In the genomic region with DNA sequence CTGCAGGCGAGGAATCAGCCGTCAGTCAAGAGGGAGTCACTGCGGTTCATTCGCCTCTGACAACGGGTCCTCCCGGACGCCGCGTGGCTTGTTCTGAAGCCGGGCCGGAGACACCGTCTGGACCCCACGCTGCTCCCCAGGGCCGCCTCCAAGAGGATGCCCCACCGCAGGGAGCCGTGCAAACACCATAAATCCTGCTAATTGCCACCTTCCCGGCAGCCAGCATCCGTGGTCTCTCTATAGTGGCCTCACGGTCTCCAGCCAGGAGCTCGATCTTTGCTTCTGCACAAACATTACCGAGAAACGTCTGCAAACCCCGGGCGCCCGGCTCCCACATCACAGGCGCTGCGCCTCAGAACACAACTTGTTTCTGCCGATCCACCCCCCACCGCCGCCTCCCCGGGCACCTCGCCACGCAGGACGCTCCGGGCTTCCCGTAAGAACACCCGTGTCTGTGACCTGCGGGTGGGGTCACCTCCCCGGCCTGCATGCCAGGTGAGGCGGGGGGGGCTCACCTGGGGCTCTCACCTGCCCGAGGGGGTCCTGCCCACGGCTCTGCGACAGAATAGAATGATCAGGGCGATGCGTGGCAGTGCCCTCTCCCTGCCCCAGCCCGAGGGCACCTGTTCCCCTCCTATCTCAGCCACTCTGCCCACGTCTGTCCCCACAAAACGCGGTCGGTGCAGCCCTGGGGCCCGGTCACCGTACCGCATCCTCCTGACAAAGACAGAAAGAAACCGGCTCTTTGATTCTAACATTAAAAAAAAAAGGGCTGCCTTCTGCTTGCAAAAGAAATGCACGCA, we compare ENCODE assay signal across 20 cellular contexts.
"Had no signal": no experiment of that assay in that cellular context is flagged by ENCODE, and none has a peak within 500 bp of the region (broad histone marks: within the 10 kb centered on the region; RNA-seq: fewer than 3 reads in every experiment).

No MANE protein-coding gene starts in this region.

- H3K27me3 ChIP-seq: brain microvascular endothelial cell, right lobe of liver had no signal

- H3K36me3 Mint-ChIP-seq: activated naive CD8-positive, alpha-beta T cell had no signal

- DNase-seq: activated CD4-positive, alpha-beta memory T cell treated with anti-CD3 and anti-CD28 coated beads, Interleukin-2, amount 10 ng/mL, durations not matched to agents 7 days and 5 days; activated gamma-delta T cell; activated T-cell treated with anti-CD3 and anti-CD28 coated beads, Interleukin-2, amount 50 U/mL, for 48 hours; amygdala; brain microvascular endothelial cell; effector memory CD8-positive, alpha-beta T cell; midbrain; naive thymus-derived CD4-positive, alpha-beta T cell; nucleus accumbens; right lobe of liver; spleen; stimulated activated CD4-positive, alpha-beta T cell treated with anti-CD3 and anti-CD28 coated beads, Interleukin-1b, Interleukin-23, amount 100 ng/mL, for 48 hours; stimulated activated naive B cell treated with anti-CD40 and anti-IgM and Interleukin-4, amounts not matched to agents 10 μg/mL and 1 μg/mL and 100 μg/mL, for 72 hours; T-helper 9 cell; trophoblast cell had no signal

- H3K9me3 ChIP-seq: right lobe of liver had no signal

- H3K4me1 ChIP-seq: right lobe of liver had no signal

- H3K27ac ChIP-seq: brain microvascular endothelial cell, right lobe of liver, spleen, VCaP had no signal

- H3K36me3 ChIP-seq: brain microvascular endothelial cell, right lobe of liver, spleen had no signal

- H3K9me3 Mint-ChIP-seq: activated CD4-positive, alpha-beta memory T cell treated with anti-CD3 and anti-CD28 coated beads, Interleukin-2, amount 10 ng/mL, durations not matched to agents 7 days and 5 days; dendritic cell treated with granulocyte-macrophage colony-stimulating factor and Interleukin-4, amounts not matched to agents 40 ng/mL and 50 ng/mL, for 4 days had no signal

- H3K27me3 Mint-ChIP-seq: activated CD4-positive, alpha-beta memory T cell treated with anti-CD3 and anti-CD28 coated beads, Interleukin-2, amount 10 ng/mL, durations not matched to agents 7 days and 5 days; activated naive CD8-positive, alpha-beta T cell; progenitor cell of endocrine pancreas had no signal

- H3K27ac Mint-ChIP-seq: activated CD4-positive, alpha-beta memory T cell treated with anti-CD3 and anti-CD28 coated beads, Interleukin-2, amount 10 ng/mL, durations not matched to agents 7 days and 5 days; activated naive CD8-positive, alpha-beta T cell; dendritic cell treated with granulocyte-macrophage colony-stimulating factor and Interleukin-4, amounts not matched to agents 40 ng/mL and 50 ng/mL, for 4 days; effector memory CD8-positive, alpha-beta T cell; naive thymus-derived CD4-positive, alpha-beta T cell; progenitor cell of endocrine pancreas; stimulated activated naive B cell treated with anti-CD40 and anti-IgM and Interleukin-4, amounts not matched to agents 10 μg/mL and 1 μg/mL and 100 μg/mL, for 72 hours had no signal

- ATAC-seq: effector memory CD8-positive, alpha-beta T cell; naive thymus-derived CD4-positive, alpha-beta T cell; stimulated activated naive B cell treated with anti-CD40 and anti-IgM and Interleukin-4, amounts not matched to agents 10 μg/mL and 1 μg/mL and 100 μg/mL, for 72 hours had no signal

- H3K4me3 ChIP-seq: lung, right lobe of liver, spleen had no signal

- H3K4me1 Mint-ChIP-seq: activated CD4-positive, alpha-beta memory T cell treated with anti-CD3 and anti-CD28 coated beads, Interleukin-2, amount 10 ng/mL, durations not matched to agents 7 days and 5 days had no signal

- H3K4me3 Mint-ChIP-seq: activated CD4-positive, alpha-beta memory T cell treated with anti-CD3 and anti-CD28 coated beads, Interleukin-2, amount 10 ng/mL, durations not matched to agents 7 days and 5 days; activated naive CD8-positive, alpha-beta T cell; dendritic cell treated with granulocyte-macrophage colony-stimulating factor and Interleukin-4, amounts not matched to agents 40 ng/mL and 50 ng/mL, for 4 days; effector memory CD8-positive, alpha-beta T cell; naive thymus-derived CD4-positive, alpha-beta T cell; stimulated activated naive B cell treated with anti-CD40 and anti-IgM and Interleukin-4, amounts not matched to agents 10 μg/mL and 1 μg/mL and 100 μg/mL, for 72 hours had no signal
